2 cellular contexts compared by ENCODE assay signal in the genomic region with DNA sequence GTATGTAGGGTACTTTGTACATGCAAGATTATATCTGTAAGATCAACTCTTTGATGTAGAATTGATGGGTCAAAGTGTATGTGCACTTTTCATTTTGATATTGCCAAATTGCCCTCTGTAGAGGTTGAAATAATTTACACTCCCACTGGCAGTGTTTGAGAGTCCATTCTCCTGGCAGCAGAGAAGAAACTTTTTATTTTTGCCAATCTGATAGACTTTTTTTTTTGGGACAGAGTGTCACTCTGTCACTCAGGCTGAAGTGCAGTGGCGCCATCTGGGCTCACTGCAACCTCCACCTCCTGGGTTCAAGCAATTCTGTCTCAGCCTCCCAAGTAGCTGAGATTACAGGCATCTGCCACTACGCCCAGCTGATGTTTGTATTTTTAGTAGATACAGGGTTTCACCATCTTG.
TF ChIP-seq lines count a peak whose summit lies in the region.

No MANE protein-coding gene starts in this region.

TF ChIP-seq in HEK293, 187 proteins besides CTCF, POLR2A, EP300 and RAD21:
- TF ChIP-seq ZNF654 (tag by site-specific recombination; IDR thresholded peaks at IDR 0.05; ENCODE audit: low read depth) (0 out of 2 replicates have a peak, but pooled peaks have one; percentile 14), ZBTB8A (tag by site-specific recombination; IDR thresholded peaks at IDR 0.05) (peak; percentile 12; the same call in 1 of the 2 replicates), ZNF341 (tag by site-specific recombination; IDR thresholded peaks at IDR 0.05; ENCODE audit: low read depth) (peak; percentile 36; the same call in 1 of the 2 replicates), TCF7L2 (IDR thresholded peaks at IDR 0.05; ENCODE audit: borderline replicate concordance, low read depth, low read length) (peak; percentile 50; the same call in 1 of the 2 replicates)
- TF ChIP-seq, protein P1, sequence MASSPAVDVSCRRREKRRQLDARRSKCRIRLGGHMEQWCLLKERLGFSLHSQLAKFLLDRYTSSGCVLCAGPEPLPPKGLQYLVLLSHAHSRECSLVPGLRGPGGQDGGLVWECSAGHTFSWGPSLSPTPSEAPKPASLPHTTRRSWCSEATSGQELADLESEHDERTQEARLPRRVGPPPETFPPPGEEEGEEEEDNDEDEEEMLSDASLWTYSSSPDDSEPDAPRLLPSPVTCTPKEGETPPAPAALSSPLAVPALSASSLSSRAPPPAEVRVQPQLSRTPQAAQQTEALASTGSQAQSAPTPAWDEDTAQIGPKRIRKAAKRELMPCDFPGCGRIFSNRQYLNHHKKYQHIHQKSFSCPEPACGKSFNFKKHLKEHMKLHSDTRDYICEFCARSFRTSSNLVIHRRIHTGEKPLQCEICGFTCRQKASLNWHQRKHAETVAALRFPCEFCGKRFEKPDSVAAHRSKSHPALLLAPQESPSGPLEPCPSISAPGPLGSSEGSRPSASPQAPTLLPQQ (tag by site-specific recombination; IDR thresholded peaks at IDR 0.05) = no peak

TF ChIP-seq in liver, 16 proteins besides CTCF, POLR2A, EP300 and RAD21:
- TF ChIP-seq, protein P2, sequence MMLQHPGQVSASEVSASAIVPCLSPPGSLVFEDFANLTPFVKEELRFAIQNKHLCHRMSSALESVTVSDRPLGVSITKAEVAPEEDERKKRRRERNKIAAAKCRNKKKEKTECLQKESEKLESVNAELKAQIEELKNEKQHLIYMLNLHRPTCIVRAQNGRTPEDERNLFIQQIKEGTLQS (IDR thresholded peaks at IDR 0.05) = no peak
- peak; percentile 73 to 82 for TF ChIP-seq RXRA (IDR thresholded peaks at IDR 0.05)
- TF ChIP-seq ZBTB33 (IDR thresholded peaks at IDR 0.05) = peak; percentile 66
- TF ChIP-seq REST (IDR thresholded peaks at IDR 0.05) = no peak
- peak; percentile 88 to 91 for TF ChIP-seq HNF4A (conservative IDR thresholded peaks at IDR 0.05)
- TF ChIP-seq YY1 (IDR thresholded peaks at IDR 0.05) = peak; percentile 70
- TF ChIP-seq GABPA (IDR thresholded peaks at IDR 0.05 in 1 of 2, conservative IDR thresholded peaks at IDR 0.05 in 1 of 2) = no peak
- peak; percentile 47 for TF ChIP-seq SP1 (IDR thresholded peaks at IDR 0.05)
- peak; percentile 23 for TF ChIP-seq NR2F2 (IDR thresholded peaks at IDR 0.05)
- peak; percentile 31 for TF ChIP-seq FOXA2 (IDR thresholded peaks at IDR 0.05)
- peak; percentile 36 for TF ChIP-seq HNF4G (IDR thresholded peaks at IDR 0.05)
- TF ChIP-seq JUND (IDR thresholded peaks at IDR 0.05) = peak; percentile 44 to 78
- TF ChIP-seq, protein P3, sequence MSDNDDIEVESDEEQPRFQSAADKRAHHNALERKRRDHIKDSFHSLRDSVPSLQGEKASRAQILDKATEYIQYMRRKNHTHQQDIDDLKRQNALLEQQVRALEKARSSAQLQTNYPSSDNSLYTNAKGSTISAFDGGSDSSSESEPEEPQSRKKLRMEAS (IDR thresholded peaks at IDR 0.05) = peak; percentile 66
- TF ChIP-seq EGR1 (IDR thresholded peaks at IDR 0.05; ENCODE audit: low read depth in 2 of 2) = no peak
- no peak for TF ChIP-seq TAF1 (conservative IDR thresholded peaks at IDR 0.05)
- peak; percentile 10 for TF ChIP-seq FOXA1 (IDR thresholded peaks at IDR 0.05)
